ENCODE assay signal across 3 cellular contexts in genomic region chr1:185224132-185224531, GRCh38.
TF ChIP-seq lines count a peak whose summit lies in the region.

No MANE protein-coding gene starts in this region.

TF ChIP-seq in HCT116, 20 proteins besides CTCF, POLR2A, EP300 and RAD21:
- TF ChIP-seq CBX3 (IDR thresholded peaks at IDR 0.05; ENCODE audit: low read depth) (peak; percentile 70; the same call in 1 of the 2 replicates), SRF (IDR thresholded peaks at IDR 0.05; ENCODE audit: low read depth) (no peak)
- TF ChIP-seq, protein P1, sequence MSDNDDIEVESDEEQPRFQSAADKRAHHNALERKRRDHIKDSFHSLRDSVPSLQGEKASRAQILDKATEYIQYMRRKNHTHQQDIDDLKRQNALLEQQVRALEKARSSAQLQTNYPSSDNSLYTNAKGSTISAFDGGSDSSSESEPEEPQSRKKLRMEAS (IDR thresholded peaks at IDR 0.05) = no peak

TF ChIP-seq in IMR-90, 13 proteins besides CTCF, POLR2A, EP300 and RAD21:
- TF ChIP-seq CHD1 (IDR thresholded peaks at IDR 0.05; ENCODE audit: low read depth, low read length) (no peak), RCOR1 (IDR thresholded peaks at IDR 0.05; ENCODE audit: insufficient replicate concordance, low read length) (peak; percentile 76)
- TF ChIP-seq, protein P2, sequence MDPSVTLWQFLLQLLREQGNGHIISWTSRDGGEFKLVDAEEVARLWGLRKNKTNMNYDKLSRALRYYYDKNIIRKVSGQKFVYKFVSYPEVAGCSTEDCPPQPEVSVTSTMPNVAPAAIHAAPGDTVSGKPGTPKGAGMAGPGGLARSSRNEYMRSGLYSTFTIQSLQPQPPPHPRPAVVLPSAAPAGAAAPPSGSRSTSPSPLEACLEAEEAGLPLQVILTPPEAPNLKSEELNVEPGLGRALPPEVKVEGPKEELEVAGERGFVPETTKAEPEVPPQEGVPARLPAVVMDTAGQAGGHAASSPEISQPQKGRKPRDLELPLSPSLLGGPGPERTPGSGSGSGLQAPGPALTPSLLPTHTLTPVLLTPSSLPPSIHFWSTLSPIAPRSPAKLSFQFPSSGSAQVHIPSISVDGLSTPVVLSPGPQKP (IDR thresholded peaks at IDR 0.05; ENCODE audit: borderline replicate concordance, low read depth, low read length) = no peak
TF ChIP-seq in IMR-90: peak in this region for 1.

TF ChIP-seq in K562, 482 proteins besides CTCF, POLR2A, EP300 and RAD21:
- TF ChIP-seq ZNF695 (CRISPR knock-in tag; IDR thresholded peaks at IDR 0.05) = no peak
- TF ChIP-seq ZNF584 (CRISPR knock-in tag; IDR thresholded peaks at IDR 0.05; ENCODE audit: low read depth) = no peak
- TF ChIP-seq RBM25 (IDR thresholded peaks at IDR 0.05; ENCODE audit: low read depth, low read length, severe bottlenecking) = peak; percentile 73
- TF ChIP-seq SRF (CRISPR knock-in tag; IDR thresholded peaks at IDR 0.05) = no peak
- no peak for TF ChIP-seq HDAC3 (IDR thresholded peaks at IDR 0.05; ENCODE audit: borderline replicate concordance, partially characterized antibody)
- 0 out of 2 replicates have a peak, but pooled peaks have one; percentile 53 for TF ChIP-seq SMARCA5 (IDR thresholded peaks at IDR 0.05)
- TF ChIP-seq, protein P3, sequence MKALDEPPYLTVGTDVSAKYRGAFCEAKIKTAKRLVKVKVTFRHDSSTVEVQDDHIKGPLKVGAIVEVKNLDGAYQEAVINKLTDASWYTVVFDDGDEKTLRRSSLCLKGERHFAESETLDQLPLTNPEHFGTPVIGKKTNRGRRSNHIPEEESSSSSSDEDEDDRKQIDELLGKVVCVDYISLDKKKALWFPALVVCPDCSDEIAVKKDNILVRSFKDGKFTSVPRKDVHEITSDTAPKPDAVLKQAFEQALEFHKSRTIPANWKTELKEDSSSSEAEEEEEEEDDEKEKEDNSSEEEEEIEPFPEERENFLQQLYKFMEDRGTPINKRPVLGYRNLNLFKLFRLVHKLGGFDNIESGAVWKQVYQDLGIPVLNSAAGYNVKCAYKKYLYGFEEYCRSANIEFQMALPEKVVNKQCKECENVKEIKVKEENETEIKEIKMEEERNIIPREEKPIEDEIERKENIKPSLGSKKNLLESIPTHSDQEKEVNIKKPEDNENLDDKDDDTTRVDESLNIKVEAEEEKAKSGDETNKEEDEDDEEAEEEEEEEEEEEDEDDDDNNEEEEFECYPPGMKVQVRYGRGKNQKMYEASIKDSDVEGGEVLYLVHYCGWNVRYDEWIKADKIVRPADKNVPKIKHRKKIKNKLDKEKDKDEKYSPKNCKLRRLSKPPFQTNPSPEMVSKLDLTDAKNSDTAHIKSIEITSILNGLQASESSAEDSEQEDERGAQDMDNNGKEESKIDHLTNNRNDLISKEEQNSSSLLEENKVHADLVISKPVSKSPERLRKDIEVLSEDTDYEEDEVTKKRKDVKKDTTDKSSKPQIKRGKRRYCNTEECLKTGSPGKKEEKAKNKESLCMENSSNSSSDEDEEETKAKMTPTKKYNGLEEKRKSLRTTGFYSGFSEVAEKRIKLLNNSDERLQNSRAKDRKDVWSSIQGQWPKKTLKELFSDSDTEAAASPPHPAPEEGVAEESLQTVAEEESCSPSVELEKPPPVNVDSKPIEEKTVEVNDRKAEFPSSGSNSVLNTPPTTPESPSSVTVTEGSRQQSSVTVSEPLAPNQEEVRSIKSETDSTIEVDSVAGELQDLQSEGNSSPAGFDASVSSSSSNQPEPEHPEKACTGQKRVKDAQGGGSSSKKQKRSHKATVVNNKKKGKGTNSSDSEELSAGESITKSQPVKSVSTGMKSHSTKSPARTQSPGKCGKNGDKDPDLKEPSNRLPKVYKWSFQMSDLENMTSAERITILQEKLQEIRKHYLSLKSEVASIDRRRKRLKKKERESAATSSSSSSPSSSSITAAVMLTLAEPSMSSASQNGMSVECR (CRISPR knock-in tag; IDR thresholded peaks at IDR 0.05) = no peak
- peak in 1 of 2 experiments; percentile 46; a peak in 2 of 3 replicates for TF ChIP-seq CBX3 (IDR thresholded peaks at IDR 0.05; ENCODE audit: borderline replicate concordance in 1 of 2, low read length in 2 of 2)
- TF ChIP-seq, protein P4, sequence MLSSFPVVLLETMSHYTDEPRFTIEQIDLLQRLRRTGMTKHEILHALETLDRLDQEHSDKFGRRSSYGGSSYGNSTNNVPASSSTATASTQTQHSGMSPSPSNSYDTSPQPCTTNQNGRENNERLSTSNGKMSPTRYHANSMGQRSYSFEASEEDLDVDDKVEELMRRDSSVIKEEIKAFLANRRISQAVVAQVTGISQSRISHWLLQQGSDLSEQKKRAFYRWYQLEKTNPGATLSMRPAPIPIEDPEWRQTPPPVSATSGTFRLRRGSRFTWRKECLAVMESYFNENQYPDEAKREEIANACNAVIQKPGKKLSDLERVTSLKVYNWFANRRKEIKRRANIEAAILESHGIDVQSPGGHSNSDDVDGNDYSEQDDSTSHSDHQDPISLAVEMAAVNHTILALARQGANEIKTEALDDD (IDR thresholded peaks at IDR 0.05) = no peak
- no peak for TF ChIP-seq SMARCB1 (IDR thresholded peaks at IDR 0.05; ENCODE audit: insufficient read length, low read depth)
- peak; percentile 79 for TF ChIP-seq BCOR (IDR thresholded peaks at IDR 0.05)
- peak; percentile 78 for TF ChIP-seq TRIM28 (IDR thresholded peaks at IDR 0.05)
- TF ChIP-seq E2F6 (IDR thresholded peaks at IDR 0.05; ENCODE audit: borderline replicate concordance in 1 of 2, extremely low read depth in 1 of 2, insufficient read depth in 1 of 2, insufficient read length in 1 of 2, low read depth in 1 of 2, low read length in 1 of 2, poor library complexity in 1 of 2, severe bottlenecking in 1 of 2) = no peak
